ENCODE assay signal across 30 cellular contexts in the genomic region with DNA sequence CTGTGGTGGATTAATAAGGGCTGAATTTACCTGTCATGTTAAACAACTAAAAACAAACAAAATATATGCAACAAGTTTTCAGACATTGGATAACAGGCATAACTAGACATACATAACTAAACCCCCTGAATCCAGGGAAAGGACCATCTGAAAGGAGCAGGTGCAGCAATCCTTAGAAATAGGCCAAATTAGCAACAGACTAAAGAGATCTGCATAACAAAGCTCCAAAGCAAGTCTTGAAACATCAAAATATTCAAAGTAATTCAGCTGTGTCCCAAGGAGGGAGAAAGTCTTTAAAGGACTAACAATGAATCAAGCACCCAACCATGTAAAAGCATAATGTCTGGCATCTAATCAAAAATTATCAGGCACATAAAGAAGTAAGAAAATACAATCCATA.
"Had no signal": no experiment of that assay in that cellular context is flagged by ENCODE, and none has a peak within 500 bp of the region (broad histone marks: within the 10 kb centered on the region; RNA-seq: fewer than 3 reads in every experiment).

No MANE protein-coding gene starts in this region.

- H3K4me3 Mint-ChIP-seq: activated CD4-positive, alpha-beta memory T cell treated with anti-CD3 and anti-CD28 coated beads, Interleukin-2, amount 10 ng/mL, durations not matched to agents 7 days and 5 days; activated CD4-positive, alpha-beta T cell treated with anti-CD3 and anti-CD28 coated beads, Interleukin-2, amount 10 ng/mL, durations not matched to agents 7 days and 5 days; activated naive CD4-positive, alpha-beta T cell treated with anti-CD3 and anti-CD28 coated beads, Interleukin-2, amount 10 ng/mL, durations not matched to agents 7 days and 5 days; activated naive CD8-positive, alpha-beta T cell treated with anti-CD3 and anti-CD28 coated beads, Interleukin-2, amount 10 ng/mL, durations not matched to agents 7 days and 5 days; activated T-cell treated with anti-CD3 and anti-CD28 coated beads, Interleukin-2, amount 50 U/mL, for 24 hours; activated T-cell treated with anti-CD3 and anti-CD28 coated beads, Interleukin-2, amount 50 U/mL, for 72 hours; brain; dendritic cell treated with granulocyte-macrophage colony-stimulating factor and Interleukin-4, amounts not matched to agents 40 ng/mL and 50 ng/mL, for 4 days; effector memory CD8-positive, alpha-beta T cell had no signal

- H3K4me3 ChIP-seq: ascending aorta, breast epithelium, cardiac muscle cell, coronary artery, dorsolateral prefrontal cortex, esophagus muscularis mucosa, gastrocnemius medialis had no signal

- H3K36me3 Mint-ChIP-seq: activated naive CD4-positive, alpha-beta T cell treated with anti-CD3 and anti-CD28 coated beads, Interleukin-2, amount 10 ng/mL, durations not matched to agents 7 days and 5 days; activated naive CD8-positive, alpha-beta T cell treated with anti-CD3 and anti-CD28 coated beads, Interleukin-2, amount 10 ng/mL, durations not matched to agents 7 days and 5 days; brain had no signal

- ATAC-seq: activated naive CD4-positive, alpha-beta T cell treated with anti-CD3 and anti-CD28 coated beads, Interleukin-2, amount 50 U/mL, for 72 hours; activated T-cell treated with anti-CD3 and anti-CD28 coated beads, Interleukin-2, amount 50 U/mL, for 72 hours; effector memory CD8-positive, alpha-beta T cell; foreskin keratinocyte; gastrocnemius medialis had no signal

- H3K27me3 Mint-ChIP-seq: brain; dendritic cell treated with granulocyte-macrophage colony-stimulating factor and Interleukin-4, amounts not matched to agents 40 ng/mL and 50 ng/mL, for 4 days had no signal

- H3K27ac ChIP-seq: ascending aorta, breast epithelium, cardiac muscle cell, coronary artery, dorsolateral prefrontal cortex, esophagus muscularis mucosa, foreskin keratinocyte, gastrocnemius medialis had no signal

- H3K27me3 ChIP-seq: ascending aorta, breast epithelium, cardiac muscle cell, dorsolateral prefrontal cortex, esophagus muscularis mucosa, gastrocnemius medialis had no signal

- H3K27ac Mint-ChIP-seq: activated CD4-positive, alpha-beta memory T cell treated with anti-CD3 and anti-CD28 coated beads, Interleukin-2, amount 10 ng/mL, durations not matched to agents 7 days and 5 days; activated CD4-positive, alpha-beta T cell treated with anti-CD3 and anti-CD28 coated beads, Interleukin-2, amount 10 ng/mL, durations not matched to agents 7 days and 5 days; activated naive CD4-positive, alpha-beta T cell treated with anti-CD3 and anti-CD28 coated beads, Interleukin-2, amount 10 ng/mL, durations not matched to agents 7 days and 5 days; activated naive CD4-positive, alpha-beta T cell treated with anti-CD3 and anti-CD28 coated beads, Interleukin-2, amount 50 U/mL, for 72 hours; activated naive CD8-positive, alpha-beta T cell treated with anti-CD3 and anti-CD28 coated beads, Interleukin-2, amount 10 ng/mL, durations not matched to agents 7 days and 5 days; activated T-cell treated with anti-CD3 and anti-CD28 coated beads, Interleukin-2, amount 50 U/mL, for 24 hours; activated T-cell treated with anti-CD3 and anti-CD28 coated beads, Interleukin-2, amount 50 U/mL, for 72 hours; brain; dendritic cell treated with granulocyte-macrophage colony-stimulating factor and Interleukin-4, amounts not matched to agents 40 ng/mL and 50 ng/mL, for 4 days; effector memory CD8-positive, alpha-beta T cell had no signal

- H3K4me1 Mint-ChIP-seq: activated CD4-positive, alpha-beta memory T cell treated with anti-CD3 and anti-CD28 coated beads, Interleukin-2, amount 10 ng/mL, durations not matched to agents 7 days and 5 days; activated CD4-positive, alpha-beta T cell treated with anti-CD3 and anti-CD28 coated beads, Interleukin-2, amount 10 ng/mL, durations not matched to agents 7 days and 5 days; activated naive CD4-positive, alpha-beta T cell treated with anti-CD3 and anti-CD28 coated beads, Interleukin-2, amount 10 ng/mL, durations not matched to agents 7 days and 5 days; activated naive CD8-positive, alpha-beta T cell treated with anti-CD3 and anti-CD28 coated beads, Interleukin-2, amount 10 ng/mL, durations not matched to agents 7 days and 5 days; brain had no signal

- H3K9me3 Mint-ChIP-seq: activated CD4-positive, alpha-beta memory T cell treated with anti-CD3 and anti-CD28 coated beads, Interleukin-2, amount 10 ng/mL, durations not matched to agents 7 days and 5 days; activated CD4-positive, alpha-beta T cell treated with anti-CD3 and anti-CD28 coated beads, Interleukin-2, amount 10 ng/mL, durations not matched to agents 7 days and 5 days; activated naive CD4-positive, alpha-beta T cell treated with anti-CD3 and anti-CD28 coated beads, Interleukin-2, amount 10 ng/mL, durations not matched to agents 7 days and 5 days; activated naive CD8-positive, alpha-beta T cell treated with anti-CD3 and anti-CD28 coated beads, Interleukin-2, amount 10 ng/mL, durations not matched to agents 7 days and 5 days; dendritic cell treated with granulocyte-macrophage colony-stimulating factor and Interleukin-4, amounts not matched to agents 40 ng/mL and 50 ng/mL, for 4 days had no signal

- H3K4me1 ChIP-seq: ascending aorta, esophagus muscularis mucosa, foreskin keratinocyte, gastrocnemius medialis had no signal

- H3K9me3 ChIP-seq: ascending aorta, breast epithelium, esophagus muscularis mucosa, gastrocnemius medialis had no signal

- DNase-seq: activated CD4-positive, alpha-beta memory T cell treated with anti-CD3 and anti-CD28 coated beads, Interleukin-2, amount 10 ng/mL, durations not matched to agents 7 days and 5 days; activated CD4-positive, alpha-beta T cell treated with anti-CD3 and anti-CD28 coated beads for 1 hour; activated CD4-positive, alpha-beta T cell treated with anti-CD3 and anti-CD28 coated beads for 4 hours; activated CD4-positive, alpha-beta T cell treated with anti-CD3 and anti-CD28 coated beads, Interleukin-2, amount 10 ng/mL, durations not matched to agents 7 days and 5 days; activated CD4-positive, alpha-beta T cell treated with anti-CD3 and anti-CD28 coated beads, Interleukin-2, amount 50 U/mL, for 4 hours; activated CD8-positive, alpha-beta memory T cell treated with anti-CD3 and anti-CD28 coated beads, Interleukin-2, amount 50 U/mL, for 48 hours; activated gamma-delta T cell; activated naive CD4-positive, alpha-beta T cell; activated naive CD4-positive, alpha-beta T cell treated with anti-CD3 and anti-CD28 coated beads, Interleukin-2, amount 10 ng/mL, durations not matched to agents 7 days and 5 days; activated naive CD8-positive, alpha-beta T cell treated with anti-CD3 and anti-CD28 coated beads, Interleukin-2, amount 10 ng/mL, durations not matched to agents 7 days and 5 days; activated T-cell treated with anti-CD3 and anti-CD28 coated beads for 4 hours; activated T-cell treated with anti-CD3 and anti-CD28 coated beads, Interleukin-2, amount 50 U/mL, for 24 hours; activated T-cell treated with anti-CD3 and anti-CD28 coated beads, Interleukin-2, amount 50 U/mL, for 72 hours; central memory CD4-positive, alpha-beta T cell; cerebellar nuclear complex; dorsolateral prefrontal cortex; effector memory CD8-positive, alpha-beta T cell; erythroblast; foreskin keratinocyte; gastrocnemius medialis; glutamatergic neuron; T-helper 2 cell had no signal

- H3K36me3 ChIP-seq: ascending aorta, breast epithelium, cardiac muscle cell, esophagus muscularis mucosa, gastrocnemius medialis had no signal
